In the genomic region with DNA sequence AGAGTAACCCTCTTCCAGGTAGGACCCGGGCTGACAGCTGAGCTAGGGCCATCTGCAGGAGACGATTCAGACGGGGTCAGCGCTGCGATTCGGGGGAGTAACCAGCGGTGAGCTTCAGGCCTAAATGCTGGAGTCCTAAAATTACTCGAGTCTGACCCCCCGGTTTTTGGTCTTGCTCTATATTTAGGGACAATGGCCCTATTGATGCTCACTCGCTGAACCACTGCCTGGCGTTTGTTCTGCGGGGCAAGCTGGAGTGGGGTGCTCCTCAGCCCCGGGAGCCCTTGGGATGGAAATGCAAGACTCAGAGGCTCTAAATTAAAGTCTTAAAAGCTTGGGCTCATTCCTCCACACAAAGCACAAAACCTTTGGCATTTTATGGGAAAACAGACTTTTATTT, we compare ENCODE assay signal across 17 cellular contexts.
DNase-seq lines count a peak whose midpoint lies in the region; ATAC-seq, FAIRE-seq and TF ChIP-seq lines count a peak whose summit lies in the region.
"Had no signal": no experiment of that assay in that cellular context is flagged by ENCODE, and none has a peak within 500 bp of the region (broad histone marks: within the 10 kb centered on the region; RNA-seq: fewer than 3 reads in every experiment).

No MANE protein-coding gene starts in this region.

- TF ChIP-seq CTCF in A549 (IDR thresholded peaks at IDR 0.05), result no peak
- no peak for TF ChIP-seq CTCF in Caco-2 (IDR thresholded peaks at IDR 0.05; ENCODE audit: insufficient read depth in 1 of 2, low read depth in 1 of 2, low read length in 1 of 2, severe bottlenecking in 1 of 2, unreplicated experiment in 1 of 2)
- no peak for TF ChIP-seq CTCF in ovary (IDR thresholded peaks at IDR 0.05)

- intact Hi-C loops in Caco-2 (cut with micrococcal nuclease; ENCODE audit: unreplicated experiment), result no loop called here
- intact Hi-C loops in ovary (cut with DNase I), result loop anchor here (5.0 to 10.0 kb wide), 6 partner anchors 125 to 392 kb away; no protein-coding TSS in a partner anchor

- no peak overlapping the region for H3K4me2 ChIP-seq in A549

- no TSS peak for BruUV-seq in Caco-2 (replicated peaks; lab: Mats Ljungman, UMichigan)

- H3K4me1 ChIP-seq in A549, result peaks cover 44% of the 10 kb centered on the region
- H3K4me1 ChIP-seq in Caco-2, result peaks cover 26% of the 10 kb centered on the region
- peaks cover 36% of the 10 kb centered on the region for H3K4me1 ChIP-seq in ovary (ENCODE audit: insufficient read depth)

- no peak for TF ChIP-seq POLR2A in A549 (IDR thresholded peaks at IDR 0.05; ENCODE audit: low read length)
- TF ChIP-seq POLR2A in ovary (IDR thresholded peaks at IDR 0.05), result no peak

- 0 out of 3 replicates have a peak, but pooled peaks cover 2% of the 10 kb centered on the region for H3K9me3 ChIP-seq in A549
- no peaks in the 10 kb centered on the region for H3K9me3 ChIP-seq in Caco-2
- no peaks in the 10 kb centered on the region for H3K9me3 ChIP-seq in ovary
- H3K9me3 ChIP-seq: ascending aorta, MG63, thyroid gland had no signal

- POLR2A ChIA-PET in A549 (lab: Yijun Ruan, JAX), result no interaction called here
- POLR2A ChIA-PET in Caco-2 (lab: Charles Lee), result no interaction called here
- POLR2A ChIA-PET in naive thymus-derived CD8-positive, alpha-beta T cell (lab: Charles Lee), result interaction anchor here (2.0 to 2.1 kb wide), 2 partner anchors 13 to 124 kb away, joined by 10 read pairs; no protein-coding TSS in a partner anchor

- H3K27ac Mint-ChIP-seq in Caco-2 (ENCODE audit: unreplicated experiment), result peak overlapping the region; percentile 20
- H3K27ac Mint-ChIP-seq in activated naive CD8-positive, alpha-beta T cell treated with anti-CD3 and anti-CD28 coated beads, Interleukin-2, amount 50 U/mL, for 24 hours, result peak overlapping the region; percentile 82
- peak overlapping the region; percentile 81 to 98 (median 97) for H3K27ac Mint-ChIP-seq in naive thymus-derived CD8-positive, alpha-beta T cell

- H3K36me3 ChIP-seq in Caco-2 (ENCODE audit: control insufficient read depth, insufficient read depth, low read length) (no peaks in the 10 kb centered on the region), ovary (no peaks in the 10 kb centered on the region)
- H3K36me3 ChIP-seq: ascending aorta, MG63, thyroid gland had no signal

- no peak for TF ChIP-seq RAD21 in A549 (conservative IDR thresholded peaks at IDR 0.05 in 1 of 2, IDR thresholded peaks at IDR 0.05 in 1 of 2)

- no peak for DNase-seq in A549 (ENCODE audit: low read depth in 1 of 2, low spot score in 1 of 2)
- DNase-seq in Caco-2, result no peak
- DNase-seq in activated naive CD8-positive, alpha-beta T cell treated with anti-CD3 and anti-CD28 coated beads, Interleukin-2, amount 50 U/mL, for 24 hours, result no peak
- DNase-seq in naive thymus-derived CD8-positive, alpha-beta T cell, result no peak
- DNase-seq in ovary, result no peak
- DNase-seq in NCI-H2081 treated with DMSO at 0.1 percent for 48 hours (lab: John Stamatoyannopoulos, UW), result no peak
- DNase-seq: activated CD4-positive, CD25-positive, alpha-beta regulatory T cell treated with anti-CD3 and anti-CD28 coated beads, Interleukin-2, amount 50 U/mL, for 72 hours; activated T-cell treated with anti-CD3 and anti-CD28 coated beads, Interleukin-2, amount 50 U/mL, for 1 hour; DMS53; left cardiac atrium; MG63; NCI-H2081; NCI-H82; thyroid gland had no signal

- no peaks in the 10 kb centered on the region for H3K36me3 Mint-ChIP-seq in Caco-2 (ENCODE audit: insufficient read depth, unreplicated experiment)
- no peaks in the 10 kb centered on the region for H3K36me3 Mint-ChIP-seq in activated naive CD8-positive, alpha-beta T cell treated with anti-CD3 and anti-CD28 coated beads, Interleukin-2, amount 50 U/mL, for 24 hours (ENCODE audit: low read depth)
- H3K36me3 Mint-ChIP-seq in naive thymus-derived CD8-positive, alpha-beta T cell, result peaks cover 0 to 10% (median 0%) of the 10 kb centered on the region in 3 donors

- no peak overlapping the region for H3K4me3 Mint-ChIP-seq in Caco-2 (ENCODE audit: unreplicated experiment)
- H3K4me3 Mint-ChIP-seq in activated naive CD8-positive, alpha-beta T cell treated with anti-CD3 and anti-CD28 coated beads, Interleukin-2, amount 50 U/mL, for 24 hours, result no peak overlapping the region
- peak overlapping the region in 7 of 10 donors; percentile 22 to 89 (median 81) for H3K4me3 Mint-ChIP-seq in naive thymus-derived CD8-positive, alpha-beta T cell

- no peak for FAIRE-seq in A549 (lab: Jason Lieb, UNC)

- no peaks in the 10 kb centered on the region for H3K9me3 Mint-ChIP-seq in Caco-2 (ENCODE audit: unreplicated experiment)
- no peaks in the 10 kb centered on the region for H3K9me3 Mint-ChIP-seq in activated naive CD8-positive, alpha-beta T cell treated with anti-CD3 and anti-CD28 coated beads, Interleukin-2, amount 50 U/mL, for 24 hours
- peaks cover 0 to 3% (median 0%) of the 10 kb centered on the region in 9 donors for H3K9me3 Mint-ChIP-seq in naive thymus-derived CD8-positive, alpha-beta T cell

- no peaks in the 10 kb centered on the region for H3K27me3 ChIP-seq in Caco-2 (replicated peaks; ENCODE audit: control insufficient read depth, insufficient read depth, low read length)
- H3K27me3 ChIP-seq in ovary, result no peaks in the 10 kb centered on the region
- H3K27me3 ChIP-seq: ascending aorta, MG63, thyroid gland had no signal

- no peaks in the 10 kb centered on the region for H3K27me3 Mint-ChIP-seq in Caco-2 (ENCODE audit: insufficient read depth, unreplicated experiment)
- H3K27me3 Mint-ChIP-seq in activated naive CD8-positive, alpha-beta T cell treated with anti-CD3 and anti-CD28 coated beads, Interleukin-2, amount 50 U/mL, for 24 hours, result no peaks in the 10 kb centered on the region
- H3K27me3 Mint-ChIP-seq in naive thymus-derived CD8-positive, alpha-beta T cell, result no peaks in the 10 kb centered on the region

- CTCF ChIA-PET in A549 (lab: Yijun Ruan, JAX) (interaction anchor here (1.0 to 9.3 kb wide), 18 partner anchors 10 to 581 kb away, joined by 3 to 173 read pairs (median 4); no protein-coding TSS in a partner anchor), Caco-2 (lab: Charles Lee) (no interaction called here)

- no peak overlapping the region for H3K4me3 ChIP-seq in A549
- no peak overlapping the region for H3K4me3 ChIP-seq in Caco-2 (ENCODE audit: low read depth, low read length)
- H3K4me3 ChIP-seq in ovary, result no peak overlapping the region
- H3K4me3 ChIP-seq: ascending aorta, MG63, thyroid gland had no signal

- ATAC-seq in A549, result no peak
- no peak for ATAC-seq in activated naive CD8-positive, alpha-beta T cell treated with anti-CD3 and anti-CD28 coated beads, Interleukin-2, amount 50 U/mL, for 24 hours
- ATAC-seq in naive thymus-derived CD8-positive, alpha-beta T cell, result no peak
- no peak for ATAC-seq in HG02885 (IDR thresholded peaks at IDR 0.05; ENCODE audit: poor library complexity, unreplicated experiment)
- ATAC-seq in GM18498 (IDR thresholded peaks at IDR 0.05; ENCODE audit: unreplicated experiment), result no peak
- ATAC-seq: left cardiac atrium had no signal

- peak overlapping the region; percentile 91 to 96; a peak in 4 of 6 replicates for H3K27ac ChIP-seq in A549
- H3K27ac ChIP-seq in ovary, result peak overlapping the region in 1 of 2 donors; percentile 24
- H3K27ac ChIP-seq: thyroid gland had no signal

- TF ChIP-seq EP300 in A549 (IDR thresholded peaks at IDR 0.05) (no peak), ovary (IDR thresholded peaks at IDR 0.05) (no peak)

- peaks cover 25% of the 10 kb centered on the region for H3K4me1 Mint-ChIP-seq in Caco-2 (ENCODE audit: low read depth, unreplicated experiment)
- peaks cover 20% of the 10 kb centered on the region for H3K4me1 Mint-ChIP-seq in activated naive CD8-positive, alpha-beta T cell treated with anti-CD3 and anti-CD28 coated beads, Interleukin-2, amount 50 U/mL, for 24 hours
- peaks cover 23 to 46% (median 40%) of the 10 kb centered on the region in 4 donors for H3K4me1 Mint-ChIP-seq in naive thymus-derived CD8-positive, alpha-beta T cell

- 91% methylated on average over 12 of the region's 13 CpGs for WGBS in A549 (ENCODE audit: missing lambda C conversion rate)
- whole genome bisulfite sequencing in ovary, 3 donors, result 23 to 58% (median 37%) methylated on average over 13 of the region's 13 CpGs

TF ChIP-seq in A549, 52 proteins besides CTCF, POLR2A, EP300 and RAD21 (continues in another document):
- no peak for TF ChIP-seq CHD2 (IDR thresholded peaks at IDR 0.05; ENCODE audit: low read length, partially characterized antibody)
- no peak for TF ChIP-seq MAFK (IDR thresholded peaks at IDR 0.05; ENCODE audit: partially characterized antibody)
- TF ChIP-seq BHLHE40 (IDR thresholded peaks at IDR 0.05; ENCODE audit: low read depth, low read length), result no peak
- TF ChIP-seq KDM1A (IDR thresholded peaks at IDR 0.05; ENCODE audit: low read depth), result no peak
- TF ChIP-seq ESRRA (IDR thresholded peaks at IDR 0.05; ENCODE audit: borderline replicate concordance, low read length), result no peak
- TF ChIP-seq PHF8 (IDR thresholded peaks at IDR 0.05; ENCODE audit: borderline replicate concordance, low read depth), result no peak
- no peak for TF ChIP-seq CEBPB (IDR thresholded peaks at IDR 0.05)
- TF ChIP-seq RARB (CRISPR knock-in tag; IDR thresholded peaks at IDR 0.05), result no peak
- TF ChIP-seq, protein P1, sequence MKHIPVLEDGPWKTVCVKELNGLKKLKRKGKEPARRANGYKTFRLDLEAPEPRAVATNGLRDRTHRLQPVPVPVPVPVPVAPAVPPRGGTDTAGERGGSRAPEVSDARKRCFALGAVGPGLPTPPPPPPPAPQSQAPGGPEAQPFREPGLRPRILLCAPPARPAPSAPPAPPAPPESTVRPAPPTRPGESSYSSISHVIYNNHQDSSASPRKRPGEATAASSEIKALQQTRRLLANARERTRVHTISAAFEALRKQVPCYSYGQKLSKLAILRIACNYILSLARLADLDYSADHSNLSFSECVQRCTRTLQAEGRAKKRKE (CRISPR knock-in tag; IDR thresholded peaks at IDR 0.05; ENCODE audit: low read depth), result no peak
- TF ChIP-seq, protein P2, sequence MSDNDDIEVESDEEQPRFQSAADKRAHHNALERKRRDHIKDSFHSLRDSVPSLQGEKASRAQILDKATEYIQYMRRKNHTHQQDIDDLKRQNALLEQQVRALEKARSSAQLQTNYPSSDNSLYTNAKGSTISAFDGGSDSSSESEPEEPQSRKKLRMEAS (IDR thresholded peaks at IDR 0.05), result no peak
- TF ChIP-seq SREBF2 (IDR thresholded peaks at IDR 0.05), result no peak
- TF ChIP-seq RFX5 (IDR thresholded peaks at IDR 0.05), result no peak
- TF ChIP-seq RCOR1 (IDR thresholded peaks at IDR 0.05; ENCODE audit: low read depth, low read length), result no peak
- TF ChIP-seq MYC (IDR thresholded peaks at IDR 0.05; ENCODE audit: borderline replicate concordance, low read length), result no peak

Comparison
In these comparisons a context has a peak if more than half of its experiments do, and no peak if none do; other contexts are left out.
1. H3K27ac Mint-ChIP-seq: peak in every context shown above with its lines; median percentile 97 in naive thymus-derived CD8-positive, alpha-beta T cell; 82 in activated naive CD8-positive, alpha-beta T cell treated with anti-CD3 and anti-CD28 coated beads, Interleukin-2, amount 50 U/mL, for 24 hours; 20 in Caco-2.
2. H3K4me3 Mint-ChIP-seq: peak in naive thymus-derived CD8-positive, alpha-beta T cell (7 of 10); none in Caco-2 (single experiment) and activated naive CD8-positive, alpha-beta T cell treated with anti-CD3 and anti-CD28 coated beads, Interleukin-2, amount 50 U/mL, for 24 hours (single experiment).